ENCODE assay signal across 16 cellular contexts in genomic region chr2:119230219-119230618, GRCh38. TPM values are rescaled to one million over a fixed set of nuclear protein-coding genes. Genes with fewer than 3 reads are reported as not detected.
DNase-seq lines count a peak whose midpoint lies in the region; ATAC-seq and TF ChIP-seq lines count a peak whose summit lies in the region.
"Had no signal": no experiment of that assay in that cellular context is flagged by ENCODE, and none has a peak within 500 bp of the region (broad histone marks: within the 10 kb centered on the region; RNA-seq: fewer than 3 reads in every experiment).

No MANE protein-coding gene starts in this region.

- BruUV-seq in IMR-90 (replicated peaks; lab: Mats Ljungman, UMichigan) = no TSS peak

- H3K4me1 Mint-ChIP-seq in chondrocyte (ENCODE audit: low read depth) (peaks cover 56% of the 10 kb centered on the region), type B pancreatic cell (ENCODE audit: unreplicated experiment) (peaks cover 17% of the 10 kb centered on the region)

- no peak for ATAC-seq in IMR-90 (ENCODE audit: low read depth)
- no peak for ATAC-seq in GM18861 (IDR thresholded peaks at IDR 0.05; ENCODE audit: unreplicated experiment)

- H3K14ac ChIP-seq in IMR-90 (replicated peaks; ENCODE audit: low read depth, low read length) = 0 out of 2 replicates have a peak overlapping the region, but pooled peaks have one; percentile 30
- no peak overlapping the region for H3K14ac ChIP-seq in neuronal stem cell (ENCODE audit: low read length)

- DNase-seq in IMR-90 (no peak), chondrocyte (ENCODE audit: low spot score) (no peak), neuronal stem cell (ENCODE audit: low spot score) (no peak), type B pancreatic cell (ENCODE audit: extremely low spot score, unreplicated experiment) (no peak), mesenteric fat pad (ENCODE audit: low spot score) (no peak)
- no peak for DNase-seq in activated CD4-positive, alpha-beta T cell treated with anti-CD3 and anti-CD28 coated beads for 48 hours
- DNase-seq: BE2C; Calu3; CD4-positive, alpha-beta T cell; MM.1S; NCI-H187; NCI-H82 had no signal

- H2AFZ ChIP-seq in IMR-90 (replicated peaks; ENCODE audit: low read length, poor library complexity) (peak overlapping the region; percentile 86), neuronal stem cell (ENCODE audit: low read length) (no peak overlapping the region)
- H2AFZ ChIP-seq: PC-9 had no signal

- peak overlapping the region; percentile 57; the same call in 1 of the 3 replicates for H2BK15ac ChIP-seq in IMR-90 (ENCODE audit: low read depth, low read length)
- no peak overlapping the region for H2BK15ac ChIP-seq in neuronal stem cell (ENCODE audit: low read length)

- WGBS in IMR-90 (ENCODE audit: extremely low coverage in 2 of 2, insufficient read length in 1 of 2), 2 experiments = 83% methylated on average over 6 of the region's 10 CpGs; no CpG with 5 or more reads in 1 of the 2 experiments
- no CpG with 5 or more reads among the region's 10 CpGs for WGBS in neuronal stem cell (ENCODE audit: extremely low coverage in 2 of 2, insufficient read length in 2 of 2, insufficient replicate concordance in 1 of 2), 2 donors

- H3K27ac Mint-ChIP-seq in chondrocyte (ENCODE audit: unreplicated experiment) (peak overlapping the region; percentile 77), type B pancreatic cell (no peak overlapping the region)
- H3K27ac Mint-ChIP-seq: CD4-positive, alpha-beta T cell had no signal

- H3K4ac ChIP-seq in IMR-90 (ENCODE audit: low read depth, low read length) (peak overlapping the region; percentile 95), neuronal stem cell (ENCODE audit: low read length) (no peak overlapping the region)

- no peak for TF ChIP-seq CTCF in IMR-90 (conservative IDR thresholded peaks at IDR 0.05; ENCODE audit: low read depth, low read length)
- TF ChIP-seq CTCF in chondrocyte (IDR thresholded peaks at IDR 0.05) = no peak
- no peak for TF ChIP-seq CTCF in type B pancreatic cell (conservative IDR thresholded peaks at IDR 0.05)

- H3K79me1 ChIP-seq in IMR-90 (ENCODE audit: low read depth in 1 of 2, low read length in 2 of 2) (peaks cover 0 to 54% of the 10 kb centered on the region in 2 experiments; a peak in 2 of 4 replicates), neuronal stem cell (ENCODE audit: low read depth, low read length) (no peaks in the 10 kb centered on the region)

- CTCF ChIA-PET in IMR-90 (lab: Yijun Ruan, JAX) = no interaction called here

- H3K27me3 Mint-ChIP-seq in chondrocyte (ENCODE audit: low read depth) (no peaks in the 10 kb centered on the region), type B pancreatic cell (peaks cover 13% of the 10 kb centered on the region)

- H2BK120ac ChIP-seq in IMR-90 (ENCODE audit: low read depth, low read length) = peak overlapping the region; percentile 91
- H2BK120ac ChIP-seq in neuronal stem cell (ENCODE audit: low read depth, low read length) = peak overlapping the region; percentile 37

- H4K8ac ChIP-seq in IMR-90 (ENCODE audit: low read depth in 2 of 2, low read length in 2 of 2) = peak overlapping the region in 1 of 2 experiments; percentile 86; a peak in 2 of 4 replicates
- H4K8ac ChIP-seq in neuronal stem cell (ENCODE audit: low read depth, low read length) = no peak overlapping the region

- peak overlapping the region; percentile 17; the same call in 1 of the 2 replicates for H3K23ac ChIP-seq in IMR-90 (ENCODE audit: low read depth, low read length)
- H3K23ac ChIP-seq in neuronal stem cell (ENCODE audit: low read depth, low read length, poor library complexity) = no peak overlapping the region

- in situ Hi-C loops in IMR-90 (cut with MboI; ENCODE audit: low sequenced_read_pairs) = loop anchor here (25.0 kb wide), 1 partner anchor 1007 kb away; no protein-coding TSS in a partner anchor

- H3K27ac ChIP-seq in IMR-90 (ENCODE audit: insufficient read depth, low read length) (no peak overlapping the region; the same call in 1 of the 2 replicates), neuronal stem cell (replicated peaks; ENCODE audit: low read length) (no peak overlapping the region)
- H3K27ac ChIP-seq: PC-9, SJSA1 had no signal

- H3K36me3 Mint-ChIP-seq in chondrocyte (ENCODE audit: low read depth) (no peaks in the 10 kb centered on the region), type B pancreatic cell (no peaks in the 10 kb centered on the region)

- H3K36me3 ChIP-seq in IMR-90 (ENCODE audit: control insufficient read depth, insufficient read depth, low read length) = no peaks in the 10 kb centered on the region
- no peaks in the 10 kb centered on the region for H3K36me3 ChIP-seq in neuronal stem cell (replicated peaks in 1 of 2; ENCODE audit: control insufficient read depth in 2 of 2, insufficient read depth in 2 of 2, low read length in 2 of 2)
- H3K36me3 ChIP-seq: BE2C, HAP-1 had no signal

- H3K4me3 Mint-ChIP-seq in chondrocyte (ENCODE audit: unreplicated experiment) (peak overlapping the region; percentile 52), type B pancreatic cell (peak overlapping the region; percentile 7)
- H3K4me3 Mint-ChIP-seq: CD4-positive, alpha-beta T cell had no signal

- peaks cover 40% of the 10 kb centered on the region for H3K4me1 ChIP-seq in IMR-90 (ENCODE audit: control insufficient read depth, insufficient read depth, low read length)
- peaks cover 0 to 18% of the 10 kb centered on the region in 2 donors for H3K4me1 ChIP-seq in neuronal stem cell (ENCODE audit: control insufficient read depth in 2 of 2, insufficient read depth in 1 of 2, low read depth in 1 of 2, low read length in 2 of 2)
- H3K4me1 ChIP-seq: BE2C, HAP-1 had no signal

- H2BK5ac ChIP-seq in IMR-90 (ENCODE audit: low read depth, low read length, poor library complexity, severe bottlenecking) (peak overlapping the region; percentile 74), neuronal stem cell (ENCODE audit: low read length) (no peak overlapping the region)

- peak overlapping the region; percentile 90 for H2BK20ac ChIP-seq in IMR-90 (ENCODE audit: low read depth, low read length)

- H3K4me3 ChIP-seq in IMR-90 (ENCODE audit: insufficient read depth, low read depth, low read length) (no peak overlapping the region), neuronal stem cell (ENCODE audit: low read length in 2 of 2) (no peak overlapping the region)
- H3K4me3 ChIP-seq: HAP-1, PC-9, SJSA1 had no signal

- H2AK5ac ChIP-seq in IMR-90 (ENCODE audit: low read depth, low read length) = peak overlapping the region; percentile 89; the same call in 1 of the 2 replicates
- no peak overlapping the region for H2AK5ac ChIP-seq in neuronal stem cell (ENCODE audit: low read depth, low read length)

- no peak overlapping the region for H2BK12ac ChIP-seq in neuronal stem cell (ENCODE audit: low read length)

- H3K4me2 ChIP-seq in IMR-90 (ENCODE audit: low read depth, low read length) (peak overlapping the region; percentile 52; the same call in 1 of the 2 replicates), neuronal stem cell (ENCODE audit: insufficient read depth, low read length, poor library complexity, severe bottlenecking) (no peak overlapping the region)
- H3K4me2 ChIP-seq: PC-9 had no signal

- TF ChIP-seq RAD21 in IMR-90 (IDR thresholded peaks at IDR 0.05; ENCODE audit: low read length) = no peak

- TF ChIP-seq POLR2A in IMR-90 (IDR thresholded peaks at IDR 0.05; ENCODE audit: low read depth, low read length) = no peak

- no peaks in the 10 kb centered on the region for H3K9me3 Mint-ChIP-seq in chondrocyte (ENCODE audit: low read depth)
- H3K9me3 Mint-ChIP-seq in type B pancreatic cell = no peaks in the 10 kb centered on the region
- H3K9me3 Mint-ChIP-seq: CD4-positive, alpha-beta T cell had no signal

- H4K91ac ChIP-seq in IMR-90 (ENCODE audit: insufficient read depth, low read depth, low read length) (peak overlapping the region; percentile 83), neuronal stem cell (ENCODE audit: low read depth, low read length, poor library complexity) (no peak overlapping the region)

- no peaks in the 10 kb centered on the region for H3K27me3 ChIP-seq in IMR-90 (ENCODE audit: control insufficient read depth, insufficient read depth, low read length)
- peaks cover 0 to 55% (median 8%) of the 10 kb centered on the region in 3 experiments for H3K27me3 ChIP-seq in neuronal stem cell (ENCODE audit: control insufficient read depth in 3 of 3, insufficient read depth in 3 of 3, low read depth in 1 of 3, low read length in 3 of 3)
- H3K27me3 ChIP-seq: BE2C, SJSA1 had no signal

- intact Hi-C loops in IMR-90 (cut with micrococcal nuclease) = no loop called here

- peaks cover 29% of the 10 kb centered on the region for H3K9me1 ChIP-seq in IMR-90 (ENCODE audit: insufficient read depth, low read length)

- H3K18ac ChIP-seq in IMR-90 (ENCODE audit: low read depth, low read length) = peak overlapping the region; percentile 49; the same call in 1 of the 2 replicates
- H3K18ac ChIP-seq in neuronal stem cell (ENCODE audit: low read length) = no peak overlapping the region

- H3K9ac ChIP-seq in IMR-90 (ENCODE audit: low read depth, low read length) (no peak overlapping the region), neuronal stem cell (ENCODE audit: low read depth, low read length, poor library complexity) (no peak overlapping the region)

- POLR2A ChIA-PET in IMR-90 (lab: Charles Lee; ENCODE audit: unreplicated experiment) = no interaction called here

- H2AK9ac ChIP-seq in IMR-90 (replicated peaks; ENCODE audit: low read depth, low read length, poor library complexity) = peak overlapping the region; percentile 30

- H3K56ac ChIP-seq in IMR-90 (ENCODE audit: extremely low read depth, insufficient read depth, low read length) = no peak overlapping the region; the same call in 1 of the 2 replicates

- H4K5ac ChIP-seq in IMR-90 (ENCODE audit: low read depth, low read length) = no peak overlapping the region; the same call in 1 of the 2 replicates

- H4K20me1 ChIP-seq in IMR-90 (ENCODE audit: insufficient read depth, low read length) = no peaks in the 10 kb centered on the region

- H3K9me3 ChIP-seq in IMR-90 (ENCODE audit: control insufficient read depth, insufficient read depth, low read length) (no peaks in the 10 kb centered on the region), neuronal stem cell (replicated peaks in 1 of 2; ENCODE audit: control insufficient read depth in 2 of 2, insufficient read depth in 1 of 2, low read depth in 1 of 2, low read length in 2 of 2) (no peaks in the 10 kb centered on the region)
- H3K9me3 ChIP-seq: BE2C, HAP-1, SJSA1 had no signal

- dilution Hi-C loops in IMR-90 (cut with HindIII; ENCODE audit: low sequenced_read_pairs, unreplicated experiment) = no loop called here

TF ChIP-seq in IMR-90, 13 proteins besides CTCF, POLR2A, EP300 and RAD21:
- no peak for TF ChIP-seq CHD1 (IDR thresholded peaks at IDR 0.05; ENCODE audit: low read depth, low read length)

RNA-seq across cellular contexts. Expression of gene STEAP3, which starts 6.6 kb away (rescaled TPM):
- total RNA-seq in IMR-90 (2012; rRNA removed) (18.9 and 19.4 TPM in 2 replicates), chondrocyte (44.6 to 151 TPM (median 46.6 TPM) in 3 replicates), type B pancreatic cell (ENCODE audit: low replicate concordance) (19.0 and 25.5 TPM in 2 replicates), mesenteric fat pad (15.2 TPM)
- 43.9 and 46.6 TPM in 2 replicates for polyA plus RNA-seq in IMR-90 (2012; rRNA removed)
- 19.1 and 50.3 TPM in 2 replicates for polyA plus RNA-seq in IMR-90 (2012; cell fraction: cytosol; rRNA removed)
- polyA plus RNA-seq in IMR-90 (2012; cell fraction: nucleus; rRNA removed; ENCODE audit: low replicate concordance) = 35.5 and 93.9 TPM in 2 replicates
- 0.47 TPM for polyA plus RNA-seq in neuronal stem cell (2013, experiment 1 of 2)
- polyA plus RNA-seq in neuronal stem cell (2013, experiment 2 of 2) = 0.54 TPM
- total RNA-seq: CD4-positive, alpha-beta T cell had no signal
